Comparison of ENCODE assay signal across 26 cellular contexts in the genomic region with DNA sequence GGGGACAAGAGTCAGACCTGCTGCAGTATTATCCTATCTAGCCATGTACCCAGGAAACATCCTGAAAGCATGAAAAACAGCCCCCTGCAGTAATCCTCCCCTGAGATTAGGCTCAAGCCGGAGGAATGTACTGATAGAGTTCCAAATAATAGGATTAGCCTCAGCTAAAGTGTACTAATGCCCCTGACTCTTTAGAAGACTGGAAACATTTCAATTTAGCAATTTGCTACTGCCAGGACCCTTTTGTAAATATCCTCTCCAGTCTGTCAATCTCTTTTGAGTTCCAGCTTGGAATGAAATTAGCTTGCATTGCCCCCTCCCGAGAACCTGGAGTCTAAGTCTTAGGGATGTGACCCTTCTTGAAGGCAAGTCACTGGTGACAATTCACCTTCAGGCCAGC.
"Had no signal": no experiment of that assay in that cellular context is flagged by ENCODE, and none has a peak within 500 bp of the region (broad histone marks: within the 10 kb centered on the region; RNA-seq: fewer than 3 reads in every experiment).

No MANE protein-coding gene starts in this region.

- H3K4me1 ChIP-seq: SJSA1 had no signal

- H3K4me3 Mint-ChIP-seq: activated CD4-positive, alpha-beta memory T cell treated with anti-CD3 and anti-CD28 coated beads for 36 hours; activated CD4-positive, alpha-beta T cell treated with anti-CD3 and anti-CD28 coated beads, Interleukin-2, amount 10 ng/mL, durations not matched to agents 7 days and 5 days; activated naive CD4-positive, alpha-beta T cell treated with anti-CD3 and anti-CD28 coated beads for 36 hours; activated naive CD8-positive, alpha-beta T cell; activated T-helper 17 cell treated with anti-CD3 and anti-CD28 coated beads, Interleukin-2, amount 50 U/mL, for 72 hours; brain had no signal

- H3K27me3 ChIP-seq: SJSA1 had no signal

- H3K27me3 Mint-ChIP-seq: activated CD4-positive, alpha-beta memory T cell treated with anti-CD3 and anti-CD28 coated beads for 36 hours; activated CD4-positive, alpha-beta T cell treated with anti-CD3 and anti-CD28 coated beads, Interleukin-2, amount 10 ng/mL, durations not matched to agents 7 days and 5 days; activated naive CD8-positive, alpha-beta T cell had no signal

- ATAC-seq: activated T-helper 17 cell treated with anti-CD3 and anti-CD28 coated beads, Interleukin-2, amount 50 U/mL, for 72 hours; PC-3; SK-N-SH treated with all-trans-retinoic acid at 6 μM for 48 hours had no signal

- H3K27ac Mint-ChIP-seq: activated CD4-positive, alpha-beta memory T cell treated with anti-CD3 and anti-CD28 coated beads for 36 hours; activated CD4-positive, alpha-beta T cell treated with anti-CD3 and anti-CD28 coated beads, Interleukin-2, amount 10 ng/mL, durations not matched to agents 7 days and 5 days; activated naive CD4-positive, alpha-beta T cell treated with anti-CD3 and anti-CD28 coated beads for 36 hours; activated naive CD8-positive, alpha-beta T cell; activated T-helper 17 cell treated with anti-CD3 and anti-CD28 coated beads, Interleukin-2, amount 50 U/mL, for 72 hours; brain had no signal

- H3K9me3 ChIP-seq: MG63 had no signal

- H3K36me3 ChIP-seq: MG63, SJSA1 had no signal

- H3K36me3 Mint-ChIP-seq: activated CD4-positive, alpha-beta memory T cell treated with anti-CD3 and anti-CD28 coated beads for 36 hours; activated naive CD8-positive, alpha-beta T cell; brain had no signal

- H3K4me3 ChIP-seq: MG63, SJSA1 had no signal

- DNase-seq: activated CD4-positive, alpha-beta memory T cell treated with anti-CD3 and anti-CD28 coated beads for 36 hours; activated CD4-positive, alpha-beta T cell treated with anti-CD3 and anti-CD28 coated beads, Interleukin-2, amount 10 ng/mL, durations not matched to agents 7 days and 5 days; activated CD4-positive, CD25-positive, alpha-beta regulatory T cell; activated CD8-positive, alpha-beta memory T cell treated with anti-CD3 and anti-CD28 coated beads for 24 hours; activated gamma-delta T cell; activated naive CD4-positive, alpha-beta T cell treated with anti-CD3 and anti-CD28 coated beads for 36 hours; activated T-cell treated with anti-CD3 and anti-CD28 coated beads for 4 hours; activated T-cell treated with anti-CD3 and anti-CD28 coated beads, Interleukin-2, amount 50 U/mL, for 48 hours; amygdala; MG63; MV-4-11; NCI-H1092 treated with DMSO at 0.1 percent for 48 hours; NCI-H1417 treated with DMSO at 0.1 percent for 48 hours; NCI-H1694 treated with DMSO at 0.1 percent for 48 hours; NCI-H2029 treated with DMSO at 0.1 percent for 48 hours; NCI-H345; NCI-H510A; NCI-H526 treated with DMSO at 0.1 percent for 48 hours; PC-3; SHP77; SW 1271 had no signal

- H3K27ac ChIP-seq: SJSA1 had no signal

- H3K9me3 Mint-ChIP-seq: activated CD4-positive, alpha-beta memory T cell treated with anti-CD3 and anti-CD28 coated beads for 36 hours had no signal

- H3K4me1 Mint-ChIP-seq: activated CD4-positive, alpha-beta T cell treated with anti-CD3 and anti-CD28 coated beads, Interleukin-2, amount 10 ng/mL, durations not matched to agents 7 days and 5 days; activated T-helper 17 cell treated with anti-CD3 and anti-CD28 coated beads, Interleukin-2, amount 50 U/mL, for 72 hours had no signal
